In the genomic region with DNA sequence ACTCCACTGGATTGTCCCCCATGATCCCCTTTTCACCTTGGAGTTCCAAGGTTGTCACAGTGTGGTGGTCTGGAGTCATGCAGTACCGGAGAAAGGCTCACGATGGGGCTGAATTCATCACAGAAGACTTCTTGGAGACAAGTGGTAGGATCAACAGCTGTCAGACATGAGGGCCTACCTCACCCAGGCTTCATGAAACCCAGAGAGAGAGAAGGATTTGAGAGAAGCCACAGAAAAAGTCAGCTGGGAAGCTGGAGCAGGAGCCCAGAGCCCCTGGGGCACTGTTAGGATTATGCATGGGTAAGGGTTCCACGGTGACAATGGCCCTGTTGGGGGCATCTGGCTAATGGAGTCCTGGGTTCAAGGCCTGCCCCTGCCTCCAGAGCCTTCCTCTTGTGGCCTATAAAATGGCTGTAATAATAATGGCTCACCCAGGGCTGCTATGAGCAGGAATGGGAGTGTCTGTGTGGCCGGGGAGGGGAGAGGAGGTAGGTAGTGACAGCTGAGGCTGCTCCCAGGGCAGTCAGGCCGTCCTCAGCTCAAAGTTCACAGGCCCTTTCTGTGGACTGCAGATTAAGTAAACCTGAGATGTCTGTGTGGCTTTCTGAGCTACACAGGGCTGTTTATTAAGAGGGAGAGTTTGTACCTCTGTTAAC, we compare ENCODE assay signal across 8 cellular contexts. TPM values are rescaled to one million over a fixed set of nuclear protein-coding genes. Genes with fewer than 3 reads are reported as not detected.
DNase-seq lines count a peak whose midpoint lies in the region; ATAC-seq and TF ChIP-seq lines count a peak whose summit lies in the region.
"Had no signal": no experiment of that assay in that cellular context is flagged by ENCODE, and none has a peak within 500 bp of the region (broad histone marks: within the 10 kb centered on the region; RNA-seq: fewer than 3 reads in every experiment).

No MANE protein-coding gene starts in this region.

- POLR2A ChIA-PET in activated CD4-positive, alpha-beta memory T cell treated with anti-CD3 and anti-CD28 coated beads for 36 hours (lab: Charles Lee): interaction anchor here (0.9 to 2.3 kb wide), 10 partner anchors 9 to 196 kb away, joined by 3 to 26 read pairs (median 3); partner anchors contain the start of genes CORO2A, NANS, TBC1D2 and TRMO

- peak overlapping the region; percentile 89 for H3K4me3 Mint-ChIP-seq in activated CD4-positive, alpha-beta memory T cell treated with anti-CD3 and anti-CD28 coated beads for 36 hours
- peak overlapping the region; percentile 74 for H3K4me3 Mint-ChIP-seq in neural crest cell

- no peaks in the 10 kb centered on the region for H3K9me3 Mint-ChIP-seq in activated CD4-positive, alpha-beta memory T cell treated with anti-CD3 and anti-CD28 coated beads for 36 hours
- H3K9me3 Mint-ChIP-seq in neural crest cell: no peaks in the 10 kb centered on the region

- H3K36me3 Mint-ChIP-seq in activated CD4-positive, alpha-beta memory T cell treated with anti-CD3 and anti-CD28 coated beads for 36 hours: peaks cover 14% of the 10 kb centered on the region
- no peaks in the 10 kb centered on the region for H3K36me3 Mint-ChIP-seq in neural crest cell (ENCODE audit: low read depth)

- peak overlapping the region; percentile 72 for H3K4me3 ChIP-seq in epithelial cell of proximal tubule (ENCODE audit: low read depth, low read length)

- in situ Hi-C loops in GM13976 (cut with MboI; ENCODE audit: low sequenced_read_pairs, unreplicated experiment): no loop called here

- ATAC-seq in HG02571 (IDR thresholded peaks at IDR 0.05; ENCODE audit: unreplicated experiment): peak; percentile 28
- ATAC-seq in GM18519 (IDR thresholded peaks at IDR 0.05; ENCODE audit: low FRiP score, unreplicated experiment): no peak

- peak overlapping the region; percentile 95 for H3K27ac Mint-ChIP-seq in activated CD4-positive, alpha-beta memory T cell treated with anti-CD3 and anti-CD28 coated beads for 36 hours
- no peak overlapping the region for H3K27ac Mint-ChIP-seq in neural crest cell (ENCODE audit: unreplicated experiment)

- no peaks in the 10 kb centered on the region for H3K27me3 Mint-ChIP-seq in activated CD4-positive, alpha-beta memory T cell treated with anti-CD3 and anti-CD28 coated beads for 36 hours
- H3K27me3 Mint-ChIP-seq in neural crest cell (ENCODE audit: low read depth): peaks cover 21% of the 10 kb centered on the region

- CTCF ChIA-PET in activated CD4-positive, alpha-beta memory T cell treated with anti-CD3 and anti-CD28 coated beads for 36 hours (lab: Charles Lee): interaction anchor here (0.8 to 3.4 kb wide), 17 partner anchors 8 to 146 kb away, joined by 3 to 22 read pairs (median 6); partner anchors contain the start of genes CORO2A and TBC1D2

- intact Hi-C loops in activated CD4-positive, alpha-beta memory T cell treated with anti-CD3 and anti-CD28 coated beads for 36 hours (cut with micrococcal nuclease): loop anchor here (1.0 to 5.0 kb wide), 6 partner anchors 10 to 137 kb away; partner anchors contain the start of gene TBC1D2

- TF ChIP-seq CTCF in GM13976 (IDR thresholded peaks at IDR 0.05; ENCODE audit: borderline replicate concordance, control extremely low read depth, extremely low read depth, insufficient read depth, missing control alignments): peak; percentile 62
- peak; percentile 58 for TF ChIP-seq CTCF in epithelial cell of proximal tubule (conservative IDR thresholded peaks at IDR 0.05; ENCODE audit: low read depth, low read length)
- peak; percentile 16 for TF ChIP-seq CTCF in neural crest cell (conservative IDR thresholded peaks at IDR 0.05)

- H3K4me1 Mint-ChIP-seq in activated CD4-positive, alpha-beta memory T cell treated with anti-CD3 and anti-CD28 coated beads for 36 hours (ENCODE audit: low read depth): peaks cover 39% of the 10 kb centered on the region
- H3K4me1 Mint-ChIP-seq in neural crest cell: peaks cover 9% of the 10 kb centered on the region

- DNase-seq in GM13976 (ENCODE audit: low spot score) (peak; percentile 77), NAMALWA (ENCODE audit: low spot score) (peak; percentile 57), epithelial cell of proximal tubule (ENCODE audit: low read depth) (no peak), neural crest cell (ENCODE audit: low read depth, low spot score) (no peak)
- DNase-seq in activated CD4-positive, alpha-beta memory T cell treated with anti-CD3 and anti-CD28 coated beads for 36 hours: peak; percentile 66
- DNase-seq: left cardiac atrium had no signal

RNA-seq across cellular contexts. Expression of gene TRIM14, which starts 0.9 kb away (rescaled TPM):
- 10 to 100 TPM; 49.1 to 52.7 TPM for total RNA-seq in activated CD4-positive, alpha-beta memory T cell treated with anti-CD3 and anti-CD28 coated beads for 36 hours
- total RNA-seq in epithelial cell of proximal tubule (8.1 and 9.5 TPM in 2 replicates), neural crest cell (10.2 and 11.2 TPM in 2 replicates)

Comparison
In these comparisons a context has a peak if more than half of its experiments do, and no peak if none do; other contexts are left out.
1. DNase-seq: peak in GM13976 (single experiment), NAMALWA (single experiment) and activated CD4-positive, alpha-beta memory T cell treated with anti-CD3 and anti-CD28 coated beads for 36 hours (single experiment); none in epithelial cell of proximal tubule (single experiment) and neural crest cell (single experiment).
2. Peak in every context shown above with its lines, with median percentiles within 50 percentile points of each other: CTCF ChIP-seq.